ENCODE assay signal across 30 cellular contexts in the genomic region with DNA sequence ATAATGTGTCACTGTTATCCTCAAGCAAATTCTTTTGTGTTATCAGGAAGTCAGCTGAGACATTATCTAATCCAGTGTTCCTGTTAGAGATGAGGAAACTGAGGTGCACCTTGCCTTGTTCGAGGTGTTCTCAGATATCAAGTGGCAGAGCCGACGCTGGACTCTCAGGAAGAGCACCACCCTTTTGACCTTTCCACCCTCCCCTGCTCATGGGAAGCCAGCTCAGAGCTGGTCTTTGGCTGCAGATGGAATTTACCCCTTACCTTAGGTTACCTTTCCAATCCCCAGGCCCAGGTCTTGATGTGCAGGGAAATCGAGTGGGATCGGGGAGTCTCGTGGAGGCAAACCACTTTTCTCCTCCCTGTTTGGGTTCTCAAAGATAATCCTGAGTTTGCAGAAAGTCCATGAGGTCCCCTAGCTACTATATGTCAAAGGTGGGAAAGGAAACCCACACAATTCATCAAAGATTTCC.
"Had no signal": no experiment of that assay in that cellular context is flagged by ENCODE, and none has a peak within 500 bp of the region (broad histone marks: within the 10 kb centered on the region; RNA-seq: fewer than 3 reads in every experiment).

No MANE protein-coding gene starts in this region.

- H3K4me3 Mint-ChIP-seq: activated naive CD4-positive, alpha-beta T cell treated with anti-CD3 and anti-CD28 coated beads, Interleukin-2, amount 50 U/mL, for 24 hours; activated naive CD8-positive, alpha-beta T cell treated with anti-CD3 and anti-CD28 coated beads, Interleukin-2, amount 50 U/mL, for 24 hours; activated T-cell treated with anti-CD3 and anti-CD28 coated beads, Interleukin-2, amount 50 U/mL, for 24 hours; activated T-helper 17 cell treated with anti-CD3 and anti-CD28 coated beads, Interleukin-2, amount 50 U/mL, for 72 hours; nephron; stimulated activated effector memory CD8-positive, alpha-beta T cell treated with anti-CD3 and anti-CD28 coated beads, Interleukin-12 subunit alpha, Interleukin-12 subunit beta, amount 100 ng/mL, for 72 hours; stimulated activated naive CD8-positive, alpha-beta T cell treated with anti-CD3 and anti-CD28 coated beads, Interleukin-15, amount 100 ng/mL, for 72 hours; T-cell; T-helper 2 cell treated with Interferon-gamma antibody and Interleukin-4, amounts not matched to agents 5 μg/mL and 100 μg/mL, for 36 hours had no signal

- H3K36me3 Mint-ChIP-seq: activated naive CD4-positive, alpha-beta T cell treated with anti-CD3 and anti-CD28 coated beads, Interleukin-2, amount 50 U/mL, for 24 hours; T-cell had no signal

- H3K9me3 ChIP-seq: breast epithelium, heart left ventricle, left lung, neutrophil, ovary, upper lobe of left lung, vagina had no signal

- H3K27ac Mint-ChIP-seq: activated naive CD4-positive, alpha-beta T cell treated with anti-CD3 and anti-CD28 coated beads, Interleukin-2, amount 50 U/mL, for 24 hours; activated naive CD8-positive, alpha-beta T cell treated with anti-CD3 and anti-CD28 coated beads, Interleukin-2, amount 50 U/mL, for 24 hours; activated T-cell treated with anti-CD3 and anti-CD28 coated beads, Interleukin-2, amount 50 U/mL, for 24 hours; activated T-helper 17 cell treated with anti-CD3 and anti-CD28 coated beads, Interleukin-2, amount 50 U/mL, for 72 hours; progenitor cell of endocrine pancreas; stimulated activated effector memory CD8-positive, alpha-beta T cell treated with anti-CD3 and anti-CD28 coated beads, Interleukin-12 subunit alpha, Interleukin-12 subunit beta, amount 100 ng/mL, for 72 hours; stimulated activated naive CD8-positive, alpha-beta T cell treated with anti-CD3 and anti-CD28 coated beads, Interleukin-15, amount 100 ng/mL, for 72 hours; T-helper 2 cell treated with Interferon-gamma antibody and Interleukin-4, amounts not matched to agents 5 μg/mL and 100 μg/mL, for 36 hours had no signal

- H3K4me3 ChIP-seq: breast epithelium, heart left ventricle, left lung, ovary, skin epidermis, upper lobe of left lung, vagina had no signal

- H3K9me3 Mint-ChIP-seq: activated naive CD4-positive, alpha-beta T cell treated with anti-CD3 and anti-CD28 coated beads, Interleukin-2, amount 50 U/mL, for 24 hours; activated naive CD8-positive, alpha-beta T cell treated with anti-CD3 and anti-CD28 coated beads, Interleukin-2, amount 50 U/mL, for 24 hours; activated T-cell treated with anti-CD3 and anti-CD28 coated beads, Interleukin-2, amount 50 U/mL, for 24 hours; activated T-helper 17 cell treated with anti-CD3 and anti-CD28 coated beads, Interleukin-2, amount 50 U/mL, for 72 hours; nephron; stimulated activated effector memory CD8-positive, alpha-beta T cell treated with anti-CD3 and anti-CD28 coated beads, Interleukin-12 subunit alpha, Interleukin-12 subunit beta, amount 100 ng/mL, for 72 hours; stimulated activated naive CD8-positive, alpha-beta T cell treated with anti-CD3 and anti-CD28 coated beads, Interleukin-15, amount 100 ng/mL, for 72 hours; T-cell; T-helper 2 cell treated with Interferon-gamma antibody and Interleukin-4, amounts not matched to agents 5 μg/mL and 100 μg/mL, for 36 hours had no signal

- H3K36me3 ChIP-seq: breast epithelium, heart left ventricle, left lung, neutrophil, ovary, upper lobe of left lung, vagina had no signal

- H3K27ac ChIP-seq: breast epithelium, heart left ventricle, left lung, neutrophil, ovary, skin epidermis, upper lobe of left lung, vagina had no signal

- ATAC-seq: activated CD4-positive, CD25-positive, alpha-beta regulatory T cell treated with anti-CD3 and anti-CD28 coated beads, Interleukin-2, amount 50 U/mL, for 24 hours; activated naive CD8-positive, alpha-beta T cell treated with anti-CD3 and anti-CD28 coated beads, Interleukin-2, amount 50 U/mL, for 24 hours; activated T-helper 17 cell treated with anti-CD3 and anti-CD28 coated beads, Interleukin-2, amount 50 U/mL, for 72 hours; heart left ventricle; left lung; sciatic nerve; stimulated activated effector memory CD8-positive, alpha-beta T cell treated with anti-CD3 and anti-CD28 coated beads, Interleukin-12 subunit alpha, Interleukin-12 subunit beta, amount 100 ng/mL, for 72 hours; stimulated activated naive CD8-positive, alpha-beta T cell treated with anti-CD3 and anti-CD28 coated beads, Interleukin-15, amount 100 ng/mL, for 72 hours; T-cell had no signal

- DNase-seq: activated CD4-positive, alpha-beta T cell treated with anti-CD3 and anti-CD28 coated beads for 48 hours; activated CD4-positive, alpha-beta T cell treated with anti-CD3 and anti-CD28 coated beads, Interleukin-2, amount 50 U/mL, for 48 hours; activated CD8-positive, alpha-beta memory T cell treated with anti-CD3 and anti-CD28 coated beads, Interleukin-2, amount 50 U/mL, for 48 hours; activated gamma-delta T cell treated with Interleukin-2 at 50 U/mL for 16 hours; activated naive CD8-positive, alpha-beta T cell treated with anti-CD3 and anti-CD28 coated beads, Interleukin-2, amount 50 U/mL, for 24 hours; activated T-cell treated with anti-CD3 and anti-CD28 coated beads, Interleukin-2, amount 50 U/mL, for 24 hours; central memory CD4-positive, alpha-beta T cell; foreskin fibroblast; heart left ventricle; kidney glomerular epithelial cell; left lung; mammary epithelial cell; ovary; stimulated activated CD4-positive, alpha-beta T cell treated with anti-CD3 and anti-CD28 coated beads, Interleukin-4, amount 100 ng/mL, for 24 hours; stimulated activated naive CD8-positive, alpha-beta T cell treated with anti-CD3 and anti-CD28 coated beads, Interleukin-15, amount 100 ng/mL, for 72 hours; substantia nigra; T-cell; upper lobe of left lung had no signal

- H3K27me3 ChIP-seq: breast epithelium, heart left ventricle, left lung, neutrophil, ovary, upper lobe of left lung, vagina had no signal

- H3K27me3 Mint-ChIP-seq: activated naive CD4-positive, alpha-beta T cell treated with anti-CD3 and anti-CD28 coated beads, Interleukin-2, amount 50 U/mL, for 24 hours; activated naive CD8-positive, alpha-beta T cell treated with anti-CD3 and anti-CD28 coated beads, Interleukin-2, amount 50 U/mL, for 24 hours; activated T-cell treated with anti-CD3 and anti-CD28 coated beads, Interleukin-2, amount 50 U/mL, for 24 hours; progenitor cell of endocrine pancreas; stimulated activated naive CD8-positive, alpha-beta T cell treated with anti-CD3 and anti-CD28 coated beads, Interleukin-15, amount 100 ng/mL, for 72 hours; T-cell had no signal
